12 cellular contexts compared by ENCODE assay signal in the genomic region with DNA sequence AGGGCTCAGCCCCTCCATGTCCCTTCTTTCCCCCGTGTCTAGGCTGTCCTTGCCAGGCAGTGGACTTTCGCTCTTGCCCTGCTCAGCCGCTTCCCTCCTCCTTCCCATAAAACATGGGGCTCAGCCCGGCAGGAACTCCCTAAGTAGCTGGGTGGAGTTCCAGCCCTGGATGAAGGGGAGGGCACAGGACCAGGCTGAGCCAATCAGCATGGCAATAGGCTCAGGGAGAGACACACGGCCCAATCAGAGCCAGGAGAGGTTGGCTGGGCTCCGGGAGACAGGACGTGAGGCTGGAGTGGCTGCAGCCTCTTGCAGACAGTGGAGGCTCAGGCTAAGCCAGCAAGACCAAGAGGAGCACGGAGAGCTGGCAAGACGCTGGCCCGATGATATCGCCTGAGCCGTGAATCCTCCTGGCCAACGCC. TPM values are rescaled to one million over a fixed set of nuclear protein-coding genes. Genes with fewer than 3 reads are reported as not detected.
A peak's percentile ranks its signal among the peaks of the same experiment; 100 is the strongest.
DNase-seq lines count a peak whose midpoint lies in the region; ATAC-seq and TF ChIP-seq lines count a peak whose summit lies in the region.
"Had no signal": no experiment of that assay in that cellular context is flagged by ENCODE, and none has a peak within 500 bp of the region (broad histone marks: within the 10 kb centered on the region; RNA-seq: fewer than 3 reads in every experiment).

No MANE protein-coding gene starts in this region.

- H3K36me3 Mint-ChIP-seq in activated naive CD8-positive, alpha-beta T cell treated with anti-CD3 and anti-CD28 coated beads, Interleukin-2, amount 50 U/mL, for 24 hours (ENCODE audit: low read depth): no peaks in the 10 kb centered on the region
- H3K36me3 Mint-ChIP-seq: naive B cell had no signal

- H3K4me1 Mint-ChIP-seq in activated naive CD8-positive, alpha-beta T cell treated with anti-CD3 and anti-CD28 coated beads, Interleukin-2, amount 50 U/mL, for 24 hours: no peaks in the 10 kb centered on the region
- H3K4me1 Mint-ChIP-seq: central memory CD8-positive, alpha-beta T cell; naive B cell had no signal

- H3K9ac ChIP-seq in SK-N-MC (ENCODE audit: insufficient read length): no peak overlapping the region

- TF ChIP-seq CTCF in AG09309 (IDR thresholded peaks at IDR 0.05; ENCODE audit: control insufficient read depth, insufficient read depth, low read depth, low read length, missing control alignments): no peak

- no peak overlapping the region for H3K27ac ChIP-seq in SK-N-MC

- DNase-seq in AG09309 (ENCODE audit: low read depth) (peak; percentile 31), HT1080 (ENCODE audit: low read depth) (peak; percentile 47), SK-N-MC (ENCODE audit: low read depth, low spot score) (no peak), iPS-NIHi7 (ENCODE audit: extremely low spot score) (peak; percentile 90), HUDEP-2 (lab: John Stamatoyannopoulos, UW; ENCODE audit: unreplicated experiment in 76 of 76) (no peak), SW 1271 (lab: John Stamatoyannopoulos, UW) (no peak)
- DNase-seq in activated CD8-positive, alpha-beta memory T cell treated with anti-CD3 and anti-CD28 coated beads for 24 hours: no peak
- no peak for DNase-seq in activated naive CD8-positive, alpha-beta T cell treated with anti-CD3 and anti-CD28 coated beads, Interleukin-2, amount 50 U/mL, for 24 hours
- DNase-seq: GDM1, naive B cell, T1000 had no signal

- H3K4me3 ChIP-seq in AG09309 (ENCODE audit: control insufficient read depth, low read depth, low read length): no peak overlapping the region; the same call in 1 of the 2 replicates
- 0 out of 2 replicates have a peak overlapping the region, but pooled peaks have one; percentile 42 for H3K4me3 ChIP-seq in SK-N-MC

- no peaks in the 10 kb centered on the region for H3K9me3 ChIP-seq in SK-N-MC (ENCODE audit: low read depth, low read length)

- no peak for ATAC-seq in activated naive CD8-positive, alpha-beta T cell treated with anti-CD3 and anti-CD28 coated beads, Interleukin-2, amount 50 U/mL, for 24 hours

- H3K36me3 ChIP-seq in SK-N-MC (ENCODE audit: insufficient read depth, low read length): no peaks in the 10 kb centered on the region

- H3K4me3 Mint-ChIP-seq in activated naive CD8-positive, alpha-beta T cell treated with anti-CD3 and anti-CD28 coated beads, Interleukin-2, amount 50 U/mL, for 24 hours: no peak overlapping the region
- H3K4me3 Mint-ChIP-seq: central memory CD8-positive, alpha-beta T cell had no signal

- peaks cover 32% of the 10 kb centered on the region for H3K27me3 Mint-ChIP-seq in activated naive CD8-positive, alpha-beta T cell treated with anti-CD3 and anti-CD28 coated beads, Interleukin-2, amount 50 U/mL, for 24 hours

- H3K9me3 Mint-ChIP-seq in activated naive CD8-positive, alpha-beta T cell treated with anti-CD3 and anti-CD28 coated beads, Interleukin-2, amount 50 U/mL, for 24 hours: no peaks in the 10 kb centered on the region
- H3K9me3 Mint-ChIP-seq: central memory CD8-positive, alpha-beta T cell had no signal

- no peak overlapping the region for H3K27ac Mint-ChIP-seq in activated naive CD8-positive, alpha-beta T cell treated with anti-CD3 and anti-CD28 coated beads, Interleukin-2, amount 50 U/mL, for 24 hours

RNA-seq across cellular contexts. Expression of a gene that starts 54.3 kb away (rescaled TPM):
- 0.30 TPM in 1 of 2 replicates, not detected in the other for total RNA-seq in HT1080 (2014; rRNA removed; shearing (Covaris generic))
- 0.03 TPM in 1 of 2 replicates, not detected in the other for polyA plus RNA-seq in HT1080 (2015; cell fraction: cytosol; rRNA removed)
- 0.14 TPM in 1 of 2 replicates, not detected in the other for polyA plus RNA-seq in HT1080 (2015; cell fraction: nucleus; rRNA removed)

Comparison
In these comparisons a context has a peak if more than half of its experiments do, and no peak if none do; other contexts are left out.
1. DNase-seq: peak in AG09309 (single experiment), HT1080 (single experiment) and iPS-NIHi7 (single experiment); none in SK-N-MC (single experiment), HUDEP-2 (0 of 76), SW 1271 (0 of 2), activated CD8-positive, alpha-beta memory T cell treated with anti-CD3 and anti-CD28 coated beads for 24 hours (single experiment) and activated naive CD8-positive, alpha-beta T cell treated with anti-CD3 and anti-CD28 coated beads, Interleukin-2, amount 50 U/mL, for 24 hours (single experiment).